ENCODE assay signal across 8 cellular contexts in the genomic region with DNA sequence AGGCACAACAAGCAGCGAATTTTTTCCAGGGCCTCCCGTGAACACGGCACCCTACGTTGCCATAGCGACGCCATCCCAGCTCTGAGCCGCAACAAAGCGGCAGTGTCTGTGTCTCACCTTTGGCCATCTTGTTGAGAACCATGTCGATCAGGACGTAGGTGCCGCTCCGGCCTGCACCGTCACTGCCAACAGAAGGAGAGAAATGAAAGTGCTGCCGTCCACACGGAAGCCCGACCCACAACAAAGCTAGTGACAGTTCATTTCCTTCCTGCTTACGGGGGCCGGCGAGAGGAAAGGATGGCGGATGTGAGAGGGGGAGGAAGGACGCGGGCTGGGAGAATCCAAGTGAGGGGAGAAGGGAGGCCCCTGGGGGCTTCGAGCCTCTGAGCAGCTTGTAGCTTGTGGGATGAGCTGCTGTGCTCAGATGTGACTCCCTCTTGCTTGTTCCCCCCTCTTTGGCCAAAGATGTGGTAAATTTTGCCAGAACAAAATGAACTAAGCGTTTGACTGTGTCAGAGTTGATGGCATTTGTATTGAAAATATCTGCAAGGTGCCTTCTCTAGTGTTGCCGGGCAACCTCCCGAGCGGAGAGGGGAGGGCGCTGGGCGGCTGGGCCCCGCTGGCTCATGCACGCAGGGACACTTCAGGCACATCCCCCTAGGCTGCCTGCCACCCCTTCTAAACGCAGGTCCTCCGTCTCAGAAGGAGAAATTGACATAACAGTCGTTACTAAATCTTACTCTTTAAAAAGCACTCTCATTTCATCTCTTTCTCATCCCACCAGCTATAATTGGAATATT.
A peak's percentile ranks its signal among the peaks of the same experiment; 100 is the strongest.
DNase-seq lines count a peak whose midpoint lies in the region; ATAC-seq, FAIRE-seq and TF ChIP-seq lines count a peak whose summit lies in the region.

No MANE protein-coding gene starts in this region.

- dilution Hi-C loops in keratinocyte (cut with MboI; ENCODE audit: extremely low pct_ligation_motif_present, low sequenced_read_pairs): no loop called here

- peaks cover 7% of the 10 kb centered on the region for H3K9me3 ChIP-seq in keratinocyte (ENCODE audit: control insufficient read depth, low read depth, low read length)

- no peak overlapping the region for H3K9ac ChIP-seq in keratinocyte (ENCODE audit: control insufficient read depth, extremely low read depth, insufficient read depth, low read length)

- peak overlapping the region; percentile 54 for H2AFZ ChIP-seq in keratinocyte (ENCODE audit: control insufficient read depth, low read length)

- H3K4me1 ChIP-seq in keratinocyte (ENCODE audit: control insufficient read depth, extremely low read depth, insufficient read depth, low read length): no peaks in the 10 kb centered on the region

- no peak for FAIRE-seq in keratinocyte (lab: Jason Lieb, UNC)

- no peaks in the 10 kb centered on the region for H3K27me3 ChIP-seq in keratinocyte (ENCODE audit: control insufficient read depth, extremely low read depth, insufficient read depth, low read length)

- no peaks in the 10 kb centered on the region for H3K36me3 ChIP-seq in keratinocyte (ENCODE audit: control insufficient read depth in 2 of 2, extremely low read depth in 1 of 2, insufficient read depth in 2 of 2, low read length in 2 of 2)

- no peak for TF ChIP-seq CTCF in keratinocyte (optimal IDR thresholded peaks at IDR 0.05 in 1 of 3, IDR thresholded peaks at IDR 0.05 in 1 of 3, conservative IDR thresholded peaks at IDR 0.05 in 1 of 3; ENCODE audit: extremely low read depth in 1 of 3, insufficient read depth in 2 of 3, low read length in 3 of 3)

- peak; percentile 77 for ATAC-seq in GM18519 (IDR thresholded peaks at IDR 0.05; ENCODE audit: low FRiP score, unreplicated experiment)
- ATAC-seq in HG03378 (IDR thresholded peaks at IDR 0.05; ENCODE audit: unreplicated experiment): peak; percentile 60

- H4K20me1 ChIP-seq in keratinocyte (ENCODE audit: control insufficient read depth, extremely low read depth, insufficient read depth, low read length): no peaks in the 10 kb centered on the region

- H3K9me1 ChIP-seq in keratinocyte (ENCODE audit: control insufficient read depth, extremely low read depth, insufficient read depth, low read length): no peaks in the 10 kb centered on the region

- H3K27ac ChIP-seq in keratinocyte (ENCODE audit: control insufficient read depth, insufficient read depth, low read length): no peak overlapping the region

- H3K79me2 ChIP-seq in keratinocyte (ENCODE audit: control insufficient read depth, insufficient read depth, low read length): no peaks in the 10 kb centered on the region

- H3K4me3 ChIP-seq in keratinocyte (ENCODE audit: control insufficient read depth in 2 of 3, extremely low read depth in 1 of 3, insufficient read depth in 2 of 3, low read depth in 1 of 3, low read length in 3 of 3): no peak overlapping the region

- peak overlapping the region; percentile 35 for H3K4me2 ChIP-seq in keratinocyte (ENCODE audit: control insufficient read depth, extremely low read depth, insufficient read depth, low read depth, low read length)

- DNase-seq in T-helper 2 cell: peak in 4 of 5 experiments; percentile 24 to 89 (median 50)
- DNase-seq in brain pericyte (ENCODE audit: low read depth, low spot score): peak; percentile 30
- no peak for DNase-seq in keratinocyte (ENCODE audit: low read depth, low spot score)
- DNase-seq in stimulated activated CD4-positive, alpha-beta T cell treated with anti-CD3 and anti-CD28 coated beads, Interleukin-12 subunit alpha, Interleukin-12 subunit beta, amount 100 ng/mL, for 24 hours (ENCODE audit: low read depth in 2 of 2): peak; percentile 25 to 37
- DNase-seq in DMS79 (lab: John Stamatoyannopoulos, UW): no peak
- no peak for DNase-seq in T1000 (lab: John Stamatoyannopoulos, UW)

Comparison
In these comparisons a context has a peak if more than half of its experiments do, and no peak if none do; other contexts are left out.
1. DNase-seq: peak in T-helper 2 cell (4 of 5), brain pericyte (single experiment) and stimulated activated CD4-positive, alpha-beta T cell treated with anti-CD3 and anti-CD28 coated beads, Interleukin-12 subunit alpha, Interleukin-12 subunit beta, amount 100 ng/mL, for 24 hours (2 of 2); none in keratinocyte (single experiment), DMS79 (single experiment) and T1000 (single experiment).